22 cellular contexts compared by ENCODE assay signal in the genomic region with DNA sequence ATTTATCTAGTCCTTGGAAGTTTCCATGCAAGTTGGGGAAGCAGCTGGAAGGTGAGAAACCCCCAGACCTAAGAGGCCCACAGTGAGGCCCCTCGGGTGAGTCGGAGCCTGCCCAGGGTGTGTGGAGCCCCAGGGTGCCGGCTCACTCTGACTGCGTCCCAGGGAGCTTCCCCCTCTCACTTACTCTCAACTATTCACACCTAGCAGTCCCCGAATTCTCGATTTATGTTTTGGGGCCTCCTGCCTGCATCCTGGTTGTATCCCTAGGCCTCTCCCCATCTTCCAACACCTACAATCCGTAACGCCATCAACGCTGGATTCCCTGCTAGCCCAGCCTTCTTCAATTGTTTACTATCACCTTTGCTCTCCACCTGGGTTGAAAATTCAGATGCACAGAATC.
"Had no signal": no experiment of that assay in that cellular context is flagged by ENCODE, and none has a peak within 500 bp of the region (broad histone marks: within the 10 kb centered on the region; RNA-seq: fewer than 3 reads in every experiment).

No MANE protein-coding gene starts in this region.

- ATAC-seq: body of pancreas; gastroesophageal sphincter; heart left ventricle; naive thymus-derived CD4-positive, alpha-beta T cell; psoas muscle; WTC11 had no signal

- H3K36me3 Mint-ChIP-seq: activated naive CD8-positive, alpha-beta T cell treated with anti-CD3 and anti-CD28 coated beads for 36 hours; WTC11 had no signal

- H3K9me3 ChIP-seq: body of pancreas, esophagus squamous epithelium, gastroesophageal sphincter, heart left ventricle, ovary, psoas muscle, right atrium auricular region, tibial artery had no signal

- H3K27ac ChIP-seq: body of pancreas, esophagus squamous epithelium, gastroesophageal sphincter, heart left ventricle, ovary, psoas muscle, right atrium auricular region, tibial artery had no signal

- H3K36me3 ChIP-seq: esophagus squamous epithelium, gastroesophageal sphincter, heart left ventricle, ovary, right atrium auricular region had no signal

- H3K9me3 Mint-ChIP-seq: activated naive CD8-positive, alpha-beta T cell treated with anti-CD3 and anti-CD28 coated beads for 36 hours; activated T-cell treated with anti-CD3 and anti-CD28 coated beads, Interleukin-2, amount 50 U/mL, for 24 hours; endodermal cell; stimulated activated naive CD8-positive, alpha-beta T cell treated with anti-CD3 and anti-CD28 coated beads, Interleukin-15, Interleukin-2, amounts not matched to agents 100 ng/mL and 50 ng/mL, for 24 hours; WTC11 had no signal

- H3K4me3 ChIP-seq: body of pancreas, esophagus squamous epithelium, gastroesophageal sphincter, heart left ventricle, ovary, psoas muscle, right atrium auricular region, tibial artery had no signal

- H3K4me3 Mint-ChIP-seq: activated naive CD8-positive, alpha-beta T cell treated with anti-CD3 and anti-CD28 coated beads for 36 hours; activated T-cell treated with anti-CD3 and anti-CD28 coated beads, Interleukin-2, amount 50 U/mL, for 24 hours; endodermal cell; naive thymus-derived CD4-positive, alpha-beta T cell; stimulated activated naive CD8-positive, alpha-beta T cell treated with anti-CD3 and anti-CD28 coated beads, Interleukin-15, Interleukin-2, amounts not matched to agents 100 ng/mL and 50 ng/mL, for 24 hours; WTC11 had no signal

- H3K27me3 ChIP-seq: body of pancreas, esophagus squamous epithelium, gastroesophageal sphincter, heart left ventricle, ovary, right atrium auricular region, tibial artery had no signal

- H3K27me3 Mint-ChIP-seq: activated naive CD8-positive, alpha-beta T cell treated with anti-CD3 and anti-CD28 coated beads for 36 hours; activated T-cell treated with anti-CD3 and anti-CD28 coated beads, Interleukin-2, amount 50 U/mL, for 24 hours; naive thymus-derived CD4-positive, alpha-beta T cell; stimulated activated naive CD8-positive, alpha-beta T cell treated with anti-CD3 and anti-CD28 coated beads, Interleukin-15, Interleukin-2, amounts not matched to agents 100 ng/mL and 50 ng/mL, for 24 hours had no signal

- H3K4me1 ChIP-seq: psoas muscle, right atrium auricular region had no signal

- DNase-seq: activated CD8-positive, alpha-beta memory T cell treated with anti-CD3 and anti-CD28 coated beads for 24 hours; activated CD8-positive, alpha-beta memory T cell treated with anti-CD3 and anti-CD28 coated beads, Interleukin-2, amount 50 U/mL, for 4 hours; activated naive CD4-positive, alpha-beta T cell treated with Interleukin-2 at 50 U/mL for 16 hours; activated naive CD8-positive, alpha-beta T cell treated with anti-CD3 and anti-CD28 coated beads for 36 hours; activated T-cell treated with anti-CD3 and anti-CD28 coated beads, Interleukin-2, amount 50 U/mL, for 24 hours; endodermal cell; esophagus squamous epithelium; mesenchymal stem cell; naive thymus-derived CD4-positive, alpha-beta T cell; ovary; stimulated activated CD4-positive, alpha-beta T cell treated with anti-CD3 and anti-CD28 coated beads, Interleukin-12 subunit alpha, Interleukin-12 subunit beta, amount 100 ng/mL, for 4 hours; stimulated activated CD4-positive, alpha-beta T cell treated with anti-CD3 and anti-CD28 coated beads, Interleukin-4, amount 100 ng/mL, for 4 hours; substantia nigra; T1000; tibial artery had no signal

- H3K27ac Mint-ChIP-seq: activated naive CD8-positive, alpha-beta T cell treated with anti-CD3 and anti-CD28 coated beads for 36 hours; activated T-cell treated with anti-CD3 and anti-CD28 coated beads, Interleukin-2, amount 50 U/mL, for 24 hours; endodermal cell; stimulated activated naive CD8-positive, alpha-beta T cell treated with anti-CD3 and anti-CD28 coated beads, Interleukin-15, Interleukin-2, amounts not matched to agents 100 ng/mL and 50 ng/mL, for 24 hours; WTC11 had no signal
